8 cellular contexts compared by ENCODE assay signal in genomic region chr4:3047464-3048286, GRCh38. TPM values are rescaled to one million over a fixed set of nuclear protein-coding genes. Genes with fewer than 3 reads are reported as not detected.
DNase-seq lines count a peak whose midpoint lies in the region; ATAC-seq and TF ChIP-seq lines count a peak whose summit lies in the region.

No MANE protein-coding gene starts in this region.

- intact Hi-C loops in spleen (cut with DNase I; ENCODE audit: low total_unique reads): no loop called here

- WGBS in spleen, 5 donors: 34 to 50% (median 41%) methylated on average over 20 of the region's 20 CpGs

- peaks cover 13 to 58% (median 41%) of the 10 kb centered on the region in 6 donors for H3K4me1 ChIP-seq in spleen

- peak; percentile 76 for TF ChIP-seq RAD21 in Ishikawa (IDR thresholded peaks at IDR 0.05; ENCODE audit: low read depth)

- H3K27me3 ChIP-seq in spleen (replicated peaks in 1 of 7): no peaks in the 10 kb centered on the region

- peak; percentile 87 for ATAC-seq in GM21423 (IDR thresholded peaks at IDR 0.05; ENCODE audit: unreplicated experiment)

- TF ChIP-seq POLR2A in spleen (IDR thresholded peaks at IDR 0.05): no peak

- H3K36me3 ChIP-seq in spleen: no peaks in the 10 kb centered on the region

- peak overlapping the region; percentile 21 to 86 (median 75) for H3K27ac ChIP-seq in spleen

- DNase-seq in EL: peak; percentile 54
- peak; percentile 53 to 86 (median 62) for DNase-seq in T-helper 1 cell
- DNase-seq in anterior cingulate cortex (lab: John Stamatoyannopoulos, UW): peak in 37 of 58 donors; percentile 4 to 72 (median 30)
- DNase-seq in iPS DF 19.7 (ENCODE audit: low read depth, low spot score): peak; percentile 57
- peak; percentile 94 for DNase-seq in spleen
- DNase-seq in COLO829 (ENCODE audit: low spot score): no peak

- peak overlapping the region in 6 of 8 donors; percentile 12 to 62 (median 16) for H3K4me3 ChIP-seq in spleen

- no peaks in the 10 kb centered on the region for H3K9me3 ChIP-seq in spleen

- TF ChIP-seq EP300 in Ishikawa (IDR thresholded peaks at IDR 0.05; ENCODE audit: borderline replicate concordance): no peak

- peak; percentile 37 to 81 (median 70) for TF ChIP-seq CTCF in spleen (IDR thresholded peaks at IDR 0.05 in 8 of 11, conservative IDR thresholded peaks at IDR 0.05 in 3 of 11)

TF ChIP-seq in Ishikawa, 13 proteins besides CTCF, POLR2A, EP300 and RAD21:
- TF ChIP-seq CREB1 (IDR thresholded peaks at IDR 0.05; ENCODE audit: low read depth) (no peak), TAF1 (IDR thresholded peaks at IDR 0.05; ENCODE audit: low read depth) (no peak), NFIC (IDR thresholded peaks at IDR 0.05) (no peak), TCF12 (IDR thresholded peaks at IDR 0.05; ENCODE audit: low read depth) (no peak), CEBPB (IDR thresholded peaks at IDR 0.05) (no peak), REST (IDR thresholded peaks at IDR 0.05; ENCODE audit: low read depth) (no peak), FOXM1 (IDR thresholded peaks at IDR 0.05; ENCODE audit: borderline replicate concordance, low read depth) (no peak), USF1 (IDR thresholded peaks at IDR 0.05) (peak; percentile 77)

RNA-seq across cellular contexts. Expression of gene HTT-AS, which starts 26.7 kb away (rescaled TPM):
- total RNA-seq in spleen: not detected
- not detected for polyA plus RNA-seq in spleen

RNA-seq across cellular contexts. Expression of gene HTT, which starts 26.8 kb away (rescaled TPM):
- 100 to 1,000 TPM in 2 of 7 donors, 10 to 100 TPM in 5; 58.6 to 124 (median 92.2) TPM for total RNA-seq in spleen
- polyA plus RNA-seq in spleen: 10 to 100 TPM in 2 of 3 donors, 1 to 10 TPM in 1; 10.0 to 24.4 (median 14.7) TPM
